In genomic region chr5:40137223-40137622, GRCh38 we compare ENCODE assay signal across 34 cellular contexts.
"Had no signal": no experiment of that assay in that cellular context is flagged by ENCODE, and none has a peak within 500 bp of the region (broad histone marks: within the 10 kb centered on the region; RNA-seq: fewer than 3 reads in every experiment).

No MANE protein-coding gene starts in this region.

- H3K27me3 ChIP-seq: MG63 had no signal

- H3K36me3 ChIP-seq: MG63 had no signal

- H3K9me3 ChIP-seq: MG63 had no signal

- H3K4me3 ChIP-seq: MG63 had no signal

- DNase-seq: Karpas-422, Kasumi-1, MG63, MM.1S, MV-4-11, NCI-H1048, NCI-H1092, NCI-H1092 treated with DMSO at 0.1 percent for 48 hours, NCI-H1105, NCI-H1105 treated with DMSO at 0.1 percent for 48 hours, NCI-H1417, NCI-H1417 treated with DMSO at 0.1 percent for 48 hours, NCI-H1436, NCI-H1436 treated with DMSO at 0.1 percent for 48 hours, NCI-H146, NCI-H1694, NCI-H1694 treated with DMSO at 0.1 percent for 48 hours, NCI-H187, NCI-H187 treated with DMSO at 0.1 percent for 48 hours, NCI-H1930, NCI-H2029, NCI-H2029 treated with DMSO at 0.1 percent for 48 hours, NCI-H2081, NCI-H2081 treated with DMSO at 0.1 percent for 48 hours, NCI-H2107, NCI-H2171, NCI-H2171 treated with DMSO at 0.1 percent for 48 hours, NCI-H2227 treated with DMSO at 0.1 percent for 48 hours, NCI-H226, NCI-H345, NCI-H446, NCI-H446 treated with DMSO at 0.1 percent for 48 hours, NCI-H510A, NCI-H510A treated with DMSO at 0.1 percent for 48 hours had no signal
